In genomic region chr17:57062865-57063264, GRCh38 we compare ENCODE assay signal across 27 cellular contexts.
"Had no signal": no experiment of that assay in that cellular context is flagged by ENCODE, and none has a peak within 500 bp of the region (broad histone marks: within the 10 kb centered on the region; RNA-seq: fewer than 3 reads in every experiment).

No MANE protein-coding gene starts in this region.

- FAIRE-seq: astrocyte, bronchial epithelial cell had no signal

- H3K4me3 ChIP-seq: adrenal gland, coronary artery, dorsolateral prefrontal cortex, esophagus squamous epithelium had no signal

- ATAC-seq: activated CD4-positive, alpha-beta T cell treated with anti-CD3 and anti-CD28 coated beads for 36 hours; activated naive CD8-positive, alpha-beta T cell treated with anti-CD3 and anti-CD28 coated beads, Interleukin-2, amount 50 U/mL, for 24 hours; activated T-cell treated with anti-CD3 and anti-CD28 coated beads, Interleukin-2, amount 50 U/mL, for 72 hours had no signal

- H3K4me1 ChIP-seq: adrenal gland had no signal

- DNase-seq: activated CD4-positive, alpha-beta memory T cell treated with anti-CD3 and anti-CD28 coated beads for 36 hours; activated CD4-positive, alpha-beta T cell treated with anti-CD3 and anti-CD28 coated beads for 36 hours; activated CD4-positive, alpha-beta T cell treated with anti-CD3 and anti-CD28 coated beads, Interleukin-2, amount 10 ng/mL, durations not matched to agents 24 days and 14 days; activated CD4-positive, CD25-positive, alpha-beta regulatory T cell; activated CD4-positive, CD25-positive, alpha-beta regulatory T cell treated with anti-CD3 and anti-CD28 coated beads, Interleukin-2, amount 50 U/mL, for 72 hours; activated CD8-positive, alpha-beta memory T cell treated with anti-CD3 and anti-CD28 coated beads, Interleukin-2, amount 50 U/mL, for 48 hours; activated effector memory CD4-positive, alpha-beta T cell treated with Interleukin-2 at 50 U/mL for 16 hours; activated gamma-delta T cell treated with Interleukin-2 at 50 U/mL for 16 hours; activated naive CD4-positive, alpha-beta T cell treated with Interleukin-2 at 50 U/mL for 16 hours; activated naive CD8-positive, alpha-beta T cell treated with anti-CD3 and anti-CD28 coated beads for 36 hours; activated naive CD8-positive, alpha-beta T cell treated with anti-CD3 and anti-CD28 coated beads, Interleukin-2, amount 50 U/mL, for 24 hours; activated T-cell treated with anti-CD3 and anti-CD28 coated beads for 4 hours; activated T-cell treated with anti-CD3 and anti-CD28 coated beads, Interleukin-2, amount 50 U/mL, for 24 hours; activated T-cell treated with anti-CD3 and anti-CD28 coated beads, Interleukin-2, amount 50 U/mL, for 72 hours; adrenal gland; anterior cingulate cortex; brain microvascular endothelial cell; dorsolateral prefrontal cortex; effector memory CD4-positive, alpha-beta T cell; endodermal cell; esophagus squamous epithelium; head of caudate nucleus; T-helper 2 cell had no signal

- H3K27ac ChIP-seq: adrenal gland, brain microvascular endothelial cell, coronary artery, dorsolateral prefrontal cortex, epithelial cell of prostate, esophagus squamous epithelium had no signal

- H3K27me3 ChIP-seq: adrenal gland, brain microvascular endothelial cell, esophagus squamous epithelium had no signal

- H3K9me3 ChIP-seq: adrenal gland, esophagus squamous epithelium had no signal

- H3K36me3 ChIP-seq: adrenal gland, brain microvascular endothelial cell, esophagus squamous epithelium had no signal
